8 cellular contexts compared by ENCODE assay signal in genomic region chr20:52494244-52494643, GRCh38.
DNase-seq lines count a peak whose midpoint lies in the region; ATAC-seq and TF ChIP-seq lines count a peak whose summit lies in the region.

No MANE protein-coding gene starts in this region.

- H3K36me3 ChIP-seq in GM23248 (ENCODE audit: low read depth): no peaks in the 10 kb centered on the region

- peaks cover 34% of the 10 kb centered on the region for H3F3A ChIP-seq in GM23248 (ENCODE audit: insufficient read depth)

- peak overlapping the region; percentile 9 for H3K4me3 Mint-ChIP-seq in activated CD4-positive, alpha-beta T cell treated with anti-CD3 and anti-CD28 coated beads for 36 hours

- no peaks in the 10 kb centered on the region for H3K79me2 ChIP-seq in GM23248 (ENCODE audit: insufficient read depth)

- TF ChIP-seq CTCF in epithelial cell of esophagus (IDR thresholded peaks at IDR 0.05; ENCODE audit: insufficient read depth, low read depth, low read length, missing control alignments): no peak

- H3K27ac ChIP-seq in GM23248: peak overlapping the region; percentile 80

- in situ Hi-C loops in GM23248 (cut with MboI) (no loop called here), G401 (cut with HindIII; ENCODE audit: low sequenced_read_pairs) (no loop called here)

- H3K4me1 Mint-ChIP-seq in activated CD4-positive, alpha-beta T cell treated with anti-CD3 and anti-CD28 coated beads for 36 hours: peaks cover 18% of the 10 kb centered on the region

- no peaks in the 10 kb centered on the region for H3K27me3 Mint-ChIP-seq in activated CD4-positive, alpha-beta T cell treated with anti-CD3 and anti-CD28 coated beads for 36 hours

- intact Hi-C loops in activated CD4-positive, alpha-beta T cell treated with anti-CD3 and anti-CD28 coated beads for 36 hours (cut with DNase I, micrococcal nuclease): loop anchor here (5.0 kb wide), 2 partner anchors 82 to 723 kb away; no protein-coding TSS in a partner anchor

- no peaks in the 10 kb centered on the region for H3K9me2 ChIP-seq in GM23248 (ENCODE audit: insufficient read depth)

- DNase-seq in GM23248: peak; percentile 99
- DNase-seq in activated CD4-positive, alpha-beta T cell treated with anti-CD3 and anti-CD28 coated beads for 36 hours: peak; percentile 80
- DNase-seq in epithelial cell of esophagus (ENCODE audit: low read depth): peak; percentile 97
- peak; percentile 60 to 68 for DNase-seq in stimulated activated CD4-positive, alpha-beta T cell treated with anti-CD3 and anti-CD28 coated beads, Interleukin-2, amount 100 ng/mL, for 24 hours
- no peak for DNase-seq in G401 (ENCODE audit: low spot score)

- H3K4me3 ChIP-seq in GM23248 (peak overlapping the region; percentile 63), epithelial cell of esophagus (ENCODE audit: low read length) (no peak overlapping the region)

- CTCF ChIA-PET in activated CD4-positive, alpha-beta T cell treated with anti-CD3 and anti-CD28 coated beads for 36 hours (lab: Charles Lee): interaction anchor here (0.7 kb wide), 1 partner anchor 189 kb away, joined by 3 read pairs; no protein-coding TSS in a partner anchor

- no peaks in the 10 kb centered on the region for H3K27me3 ChIP-seq in GM23248 (replicated peaks; ENCODE audit: insufficient read depth)

- H2AFZ ChIP-seq in GM23248: 0 out of 2 replicates have a peak overlapping the region, but pooled peaks have one; percentile 16

- H3K9me3 ChIP-seq in GM23248 (ENCODE audit: low read depth): no peaks in the 10 kb centered on the region

- no peaks in the 10 kb centered on the region for H4K20me1 ChIP-seq in GM23248 (ENCODE audit: insufficient read depth)

- H3K9ac ChIP-seq in GM23248: peak overlapping the region; percentile 66

- H3K4me2 ChIP-seq in GM23248 (ENCODE audit: unreplicated experiment): peak overlapping the region; percentile 78

- peak overlapping the region; percentile 40 for H3K27ac Mint-ChIP-seq in activated CD4-positive, alpha-beta T cell treated with anti-CD3 and anti-CD28 coated beads for 36 hours

- H3K4me1 ChIP-seq in GM23248 (ENCODE audit: insufficient read depth): peaks cover 49% of the 10 kb centered on the region

- WGBS in GM23248 (ENCODE audit: low coverage in 1 of 2, low lambda C conversion rate in 2 of 2, missing lambda C conversion rate in 2 of 2), 2 experiments: 0 to 1% methylated on average over 13 of the region's 13 CpGs

- no peaks in the 10 kb centered on the region for H3K36me3 Mint-ChIP-seq in activated CD4-positive, alpha-beta T cell treated with anti-CD3 and anti-CD28 coated beads for 36 hours (ENCODE audit: low read depth)

- POLR2A ChIA-PET in activated CD4-positive, alpha-beta T cell treated with anti-CD3 and anti-CD28 coated beads for 36 hours (lab: Charles Lee): interaction anchor here (1.4 kb wide), 1 partner anchor 84 kb away, joined by 4 read pairs; no protein-coding TSS in a partner anchor

- H3K9me3 Mint-ChIP-seq in activated CD4-positive, alpha-beta T cell treated with anti-CD3 and anti-CD28 coated beads for 36 hours (ENCODE audit: low read depth): no peaks in the 10 kb centered on the region

- ATAC-seq in activated CD4-positive, alpha-beta T cell treated with anti-CD3 and anti-CD28 coated beads for 36 hours: peak; percentile 98
- ATAC-seq in GM19035 (IDR thresholded peaks at IDR 0.05; ENCODE audit: unreplicated experiment): no peak
- no peak for ATAC-seq in GM21390 (IDR thresholded peaks at IDR 0.05; ENCODE audit: unreplicated experiment)
- ATAC-seq in HG03097 (IDR thresholded peaks at IDR 0.05; ENCODE audit: low FRiP score, unreplicated experiment): no peak
